8 cellular contexts compared by ENCODE assay signal in genomic region chr10:58385784-58386112, GRCh38. TPM values are rescaled to one million over a fixed set of nuclear protein-coding genes. Genes with fewer than 3 reads are reported as not detected.
DNase-seq lines count a peak whose midpoint lies in the region; ATAC-seq and TF ChIP-seq lines count a peak whose summit lies in the region.

No MANE protein-coding gene starts in this region.

- dilution Hi-C loops in mammary epithelial cell (cut with HindIII; ENCODE audit: low sequenced_read_pairs), result no loop called here

- H3K9ac ChIP-seq in OCI-LY3 (ENCODE audit: low read length) (peak overlapping the region; percentile 93), mammary epithelial cell (ENCODE audit: insufficient read depth, low read length) (peak overlapping the region; percentile 82)

- CTCF ChIA-PET in mammary epithelial cell (lab: Charles Lee; ENCODE audit: low non-redundant PET), result no interaction called here

- H3K4me1 ChIP-seq in OCI-LY3 (ENCODE audit: low read length) (peaks cover 19% of the 10 kb centered on the region), mammary epithelial cell (ENCODE audit: insufficient read depth, low read length) (peaks cover 16% of the 10 kb centered on the region)

- H3K79me2 ChIP-seq in OCI-LY3 (ENCODE audit: low read length) (peaks cover 37% of the 10 kb centered on the region), mammary epithelial cell (ENCODE audit: insufficient read depth, low read length) (peaks cover 52% of the 10 kb centered on the region)

- H3K27me3 ChIP-seq in OCI-LY3 (ENCODE audit: low read depth, low read length) (no peaks in the 10 kb centered on the region), mammary epithelial cell (ENCODE audit: insufficient read depth, low read length) (no peaks in the 10 kb centered on the region), layer of hippocampus (ENCODE audit: control insufficient read depth, insufficient read depth, low read length) (no peaks in the 10 kb centered on the region)

- DNase-seq in activated effector memory CD4-positive, alpha-beta T cell treated with anti-CD3 and anti-CD28 coated beads, Interleukin-2, amount 50 U/mL, for 16 hours, result peak; percentile 68
- no peak for DNase-seq in activated effector memory CD4-positive, alpha-beta T cell treated with Interleukin-2 at 50 U/mL for 16 hours
- DNase-seq in mammary epithelial cell, result peak; percentile 45
- peak; percentile 6 for DNase-seq in stimulated activated naive CD4-positive, alpha-beta T cell treated with Interleukin-2 at 50 U/mL for 16 hours (lab: John Stamatoyannopoulos, UW)

- H3K36me3 ChIP-seq in OCI-LY3 (replicated peaks; ENCODE audit: low read depth, low read length) (peaks cover 11% of the 10 kb centered on the region), mammary epithelial cell (ENCODE audit: insufficient read depth, low read length) (peaks cover 14% of the 10 kb centered on the region)

- H4K20me1 ChIP-seq in OCI-LY3 (ENCODE audit: insufficient read depth, low read length) (peaks cover 3% of the 10 kb centered on the region; the same call in 1 of the 2 replicates), mammary epithelial cell (ENCODE audit: insufficient read depth, low read length) (no peaks in the 10 kb centered on the region)

- peak; percentile 1 for ATAC-seq in HG02678 (IDR thresholded peaks at IDR 0.05; ENCODE audit: unreplicated experiment)
- ATAC-seq in GM18858 (IDR thresholded peaks at IDR 0.05; ENCODE audit: unreplicated experiment), result no peak

- H2AFZ ChIP-seq in OCI-LY3 (ENCODE audit: low read depth, low read length) (peak overlapping the region; percentile 86; the same call in 1 of the 2 replicates), mammary epithelial cell (ENCODE audit: low read depth, low read length) (peak overlapping the region; percentile 89)

- no TSS peak for BruUV-seq in mammary epithelial cell (replicated peaks; lab: Mats Ljungman, UMichigan)

- in situ Hi-C loops in mammary epithelial cell (cut with MboI; ENCODE audit: low sequenced_read_pairs in 2 of 2), result loop anchor here in 1 of 2 donors (10.0 kb wide), 1 partner anchor 81 kb away; no protein-coding TSS in a partner anchor

- H3K4me3 ChIP-seq in OCI-LY3 (ENCODE audit: low read length) (peak overlapping the region; percentile 99), mammary epithelial cell (replicated peaks in 1 of 3; ENCODE audit: insufficient read depth in 1 of 3, low read depth in 2 of 3, low read length in 3 of 3) (peak overlapping the region; percentile 73 to 94 (median 76))

- no peak for TF ChIP-seq CTCF in OCI-LY3 (IDR thresholded peaks at IDR 0.05; ENCODE audit: low read depth, low read length)
- no peak for TF ChIP-seq CTCF in mammary epithelial cell (conservative IDR thresholded peaks at IDR 0.05 in 1 of 2, IDR thresholded peaks at IDR 0.05 in 1 of 2; ENCODE audit: extremely low read depth in 1 of 2, insufficient read depth in 1 of 2, low read depth in 1 of 2, low read length in 2 of 2)

- no peaks in the 10 kb centered on the region for H3K9me3 ChIP-seq in OCI-LY3 (ENCODE audit: insufficient read depth, low read length)
- H3K9me3 ChIP-seq in mammary epithelial cell (replicated peaks; ENCODE audit: insufficient read depth, low read length), result no peaks in the 10 kb centered on the region

- H3K4me2 ChIP-seq in OCI-LY3 (ENCODE audit: low read length) (peak overlapping the region; percentile 92), mammary epithelial cell (ENCODE audit: insufficient read depth, low read depth, low read length) (peak overlapping the region; percentile 86)

- H3K27ac ChIP-seq in OCI-LY3 (ENCODE audit: low read length) (peak overlapping the region; percentile 52), mammary epithelial cell (ENCODE audit: insufficient read depth, low read depth, low read length) (peak overlapping the region; percentile 63), layer of hippocampus (ENCODE audit: low read depth, low read length) (peak overlapping the region; percentile 96)

- intact Hi-C loops in mammary epithelial cell (cut with micrococcal nuclease), result loop anchor here (1.0 to 2.0 kb wide), 3 partner anchors 51 to 208 kb away; partner anchors contain the start of gene UBE2D1

- 7% methylated on average over 12 of the region's 15 CpGs for whole genome bisulfite sequencing in mammary epithelial cell (ENCODE audit: low coverage, missing lambda C conversion rate)

RNA-seq across cellular contexts. Expression of gene TFAM, which starts 0.5 kb away (rescaled TPM):
- total RNA-seq in mammary epithelial cell, result 10 to 100 TPM; 26.2 to 46.3 TPM
- 23.6 TPM for polyA plus RNA-seq in mammary epithelial cell
- 41.6 TPM for polyA minus RNA-seq in mammary epithelial cell

RNA-seq across cellular contexts. Expression of gene UBE2D1, which starts 50.9 kb away (rescaled TPM):
- total RNA-seq in mammary epithelial cell, result 10 to 100 TPM; 13.9 to 15.5 TPM
- polyA plus RNA-seq in mammary epithelial cell, result 8.0 TPM
- polyA minus RNA-seq in mammary epithelial cell, result 4.6 TPM
